Comparison of ENCODE assay signal across 8 cellular contexts in genomic region chr17:35257080-35257701, GRCh38. TPM values are rescaled to one million over a fixed set of nuclear protein-coding genes. Genes with fewer than 3 reads are reported as not detected.
DNase-seq lines count a peak whose midpoint lies in the region; ATAC-seq, FAIRE-seq and TF ChIP-seq lines count a peak whose summit lies in the region.

No MANE protein-coding gene starts in this region.

- no peaks in the 10 kb centered on the region for H3K9me2 ChIP-seq in Karpas-422 (replicated peaks; ENCODE audit: insufficient read depth, low read length)

- H3K4me3 ChIP-seq in K562 (no peak overlapping the region), Karpas-422 (ENCODE audit: low read length) (no peak overlapping the region)

- no peak overlapping the region for H2AFZ ChIP-seq in K562 (ENCODE audit: low read depth, low read length)
- H2AFZ ChIP-seq in Karpas-422 (ENCODE audit: low read length) = no peak overlapping the region

- WGBS in K562 (ENCODE audit: insufficient coverage, low coverage, missing lambda C conversion rate) = 0% methylated on average over 5 of the region's 5 CpGs

- POLR2A ChIA-PET in K562 (lab: Yijun Ruan, JAX) = interaction anchor here (0.6 to 1.6 kb wide), 4 partner anchors 10 to 757 kb away, joined by 3 to 5 read pairs (median 4); no protein-coding TSS in a partner anchor

- no TSS peak for BruUV-seq in K562 (replicated peaks; lab: Mats Ljungman, UMichigan)

- TF ChIP-seq POLR2A in K562 (conservative IDR thresholded peaks at IDR 0.05) = no peak

- H3K4me1 ChIP-seq in K562 (replicated peaks in 1 of 2; ENCODE audit: control insufficient read depth in 2 of 2, insufficient read depth in 2 of 2, low read length in 2 of 2) = no peaks in the 10 kb centered on the region
- no peaks in the 10 kb centered on the region for H3K4me1 ChIP-seq in Karpas-422 (ENCODE audit: low read length)

- peak; percentile 91 for DNase-seq in DMS53 (lab: John Stamatoyannopoulos, UW)
- DNase-seq in NCI-H187 (lab: John Stamatoyannopoulos, UW) = peak; percentile 48 to 76
- DNase-seq in K562 (ENCODE audit: extremely low read depth in 1 of 4, low spot score in 3 of 4) = no peak
- peak; percentile 29 for DNase-seq in myocyte (ENCODE audit: low read depth)
- DNase-seq in midbrain (lab: John Stamatoyannopoulos, UW) = no peak
- DNase-seq in Karpas-422 = no peak
- DNase-seq in stimulated activated CD4-positive, alpha-beta T cell treated with anti-CD3 and anti-CD28 coated beads, Interleukin-4, amount 100 ng/mL, for 1 hour = no peak

- H3K9ac ChIP-seq in K562 (ENCODE audit: insufficient read depth in 1 of 2, low read depth in 2 of 2, low read length in 2 of 2) = no peak overlapping the region
- H3K9ac ChIP-seq in Karpas-422 (ENCODE audit: low read length) = no peak overlapping the region

- TF ChIP-seq CTCF in K562 (IDR thresholded peaks at IDR 0.05 in 2 of 3, conservative IDR thresholded peaks at IDR 0.05 in 1 of 3; ENCODE audit: insufficient read depth in 2 of 3, low read depth in 1 of 3, low read length in 3 of 3) = no peak

- H3K79me2 ChIP-seq in K562 (ENCODE audit: control insufficient read depth, insufficient read depth, low read length) (no peaks in the 10 kb centered on the region), Karpas-422 (ENCODE audit: low read length) (no peaks in the 10 kb centered on the region)

- ATAC-seq in K562 = no peak
- no peak for ATAC-seq in GM18858 (IDR thresholded peaks at IDR 0.05; ENCODE audit: unreplicated experiment)

- H3K4me2 ChIP-seq in K562 (ENCODE audit: insufficient read depth, low read length) (no peak overlapping the region), Karpas-422 (ENCODE audit: low read depth, low read length, poor library complexity, severe bottlenecking) (no peak overlapping the region)

- no peak overlapping the region for H3K27ac ChIP-seq in K562 (ENCODE audit: extremely low read depth, low read depth, low read length)
- no peak overlapping the region for H3K27ac ChIP-seq in Karpas-422 (ENCODE audit: low read length)

- CTCF ChIA-PET in K562 (lab: Yijun Ruan, JAX; ENCODE audit: low intra/inter-chr PET ratio) = no interaction called here

- H3K9me3 ChIP-seq in K562 (replicated peaks; ENCODE audit: control insufficient read depth, insufficient read depth, low read depth, low read length) = no peaks in the 10 kb centered on the region
- H3K9me3 ChIP-seq in Karpas-422 (ENCODE audit: low read length) = no peaks in the 10 kb centered on the region

- H3K36me3 ChIP-seq in K562 (ENCODE audit: control insufficient read depth, insufficient read depth, low read length) = no peaks in the 10 kb centered on the region
- no peaks in the 10 kb centered on the region for H3K36me3 ChIP-seq in Karpas-422 (ENCODE audit: insufficient read depth, low read length)

- intact Hi-C loops in K562 (cut with micrococcal nuclease) = no loop called here

- no peak for TF ChIP-seq EP300 in K562 (IDR thresholded peaks at IDR 0.05; ENCODE audit: low read length)

- H3K27me3 ChIP-seq in K562 (ENCODE audit: control insufficient read depth in 2 of 2, insufficient read depth in 2 of 2, low read length in 2 of 2) = peaks cover 4 to 5% of the 10 kb centered on the region in 2 experiments; a peak in 2 of 5 replicates
- H3K27me3 ChIP-seq in Karpas-422 (ENCODE audit: low read length) = no peaks in the 10 kb centered on the region

- in situ Hi-C loops in K562 (cut with MboI) = no loop called here

- H4K20me1 ChIP-seq in K562 (replicated peaks; ENCODE audit: control insufficient read depth, insufficient read depth, low read length) (no peaks in the 10 kb centered on the region), Karpas-422 (ENCODE audit: insufficient read depth, low read depth, low read length) (no peaks in the 10 kb centered on the region)

- no peaks in the 10 kb centered on the region for H3K9me1 ChIP-seq in K562 (ENCODE audit: control insufficient read depth, insufficient read depth, low read length)

- FAIRE-seq in K562 (lab: Jason Lieb, UNC) = no peak

- no peak for TF ChIP-seq RAD21 in K562 (CRISPR knock-in tag; conservative IDR thresholded peaks at IDR 0.05 in 1 of 2, IDR thresholded peaks at IDR 0.05 in 1 of 2)

TF ChIP-seq in K562, 482 proteins besides CTCF, POLR2A, EP300 and RAD21:
- TF ChIP-seq HEY1 (CRISPR knock-in tag; IDR thresholded peaks at IDR 0.05; ENCODE audit: borderline replicate concordance) = no peak
- peak; percentile 37 for TF ChIP-seq MAFG (tag; conservative IDR thresholded peaks at IDR 0.05)
- 0 out of 2 replicates have a peak, but pooled peaks have one; percentile 22 for TF ChIP-seq NFE2L1 (tag; IDR thresholded peaks at IDR 0.05; ENCODE audit: borderline replicate concordance, low read depth)
- TF ChIP-seq C11orf30 (IDR thresholded peaks at IDR 0.05; ENCODE audit: low read depth) = peak; percentile 11; the same call in 1 of the 2 replicates
- no peak for TF ChIP-seq ELF2 (CRISPR knock-in tag; IDR thresholded peaks at IDR 0.05)
- no peak for TF ChIP-seq TFAM (CRISPR knock-in tag; conservative IDR thresholded peaks at IDR 0.05)
- peak; percentile 15; the same call in 1 of the 2 replicates for TF ChIP-seq NFE2 (IDR thresholded peaks at IDR 0.05; ENCODE audit: low read depth)
- no peak for TF ChIP-seq ZNF79 (CRISPR knock-in tag; IDR thresholded peaks at IDR 0.05; ENCODE audit: low read depth)
- TF ChIP-seq ZBTB1 (CRISPR knock-in tag; IDR thresholded peaks at IDR 0.05; ENCODE audit: borderline replicate concordance, low read depth) = no peak
TF ChIP-seq in K562: peak in this region for 4.

RNA-seq across cellular contexts. Expression of gene SLFN5, which starts 14.3 kb away (rescaled TPM):
- 0.35 TPM in 1 of 2 replicates, not detected in the other for total RNA-seq in K562 (2011; cell fraction: chromatin; rRNA removed; ENCODE audit: low replicate concordance)
- not detected in 2 replicates for total RNA-seq in K562 (2011; cell fraction: nucleolus; rRNA removed)
- total RNA-seq in K562 (2011; cell fraction: nucleoplasm; rRNA removed) = 0.15 TPM in 1 of 2 replicates, not detected in the other
- total RNA-seq in K562 (2014; rRNA removed) = under 0.01 and 0.08 TPM in 2 replicates
- 0.06 and 0.07 TPM in 2 replicates for total RNA-seq in K562 (2014; rRNA removed; fragmentation: Illumina TruSeq; extraction: Trizol)
- total RNA-seq in K562 (2015; rRNA removed; fragmentation: Illumina TruSeq; extraction: Trizol) = 0.11 TPM in 2 replicates
- total RNA-seq in K562 (2021) = 0.18 and 0.20 TPM in 2 replicates
- polyA plus RNA-seq in K562 (2011; rRNA removed) = 0.01 TPM in 1 of 2 replicates, not detected in the other
- polyA plus RNA-seq in K562 (2011; cell fraction: cytosol; rRNA removed) = not detected in 2 replicates
- polyA plus RNA-seq in K562 (2011; cell fraction: nucleus; rRNA removed) = not detected in 2 replicates
- polyA plus RNA-seq in K562 (2012) = 0.04 and 0.91 TPM in 2 replicates
- 0.01 and 0.11 TPM in 2 replicates for polyA plus RNA-seq in K562 (2014; fragmentation: Illumina TruSeq; extraction: Trizol)
- under 1 TPM in 1 of 2 experiments, not detected in 1; 0.10 TPM for polyA plus RNA-seq in K562 (2014; fragmentation: Nextera tagmentation; extraction: Ambion mirVana)
- 0.01 TPM in 2 replicates for polyA plus RNA-seq in K562 (2014; rRNA removed)
- polyA minus RNA-seq in K562 (2011; rRNA and poly(A)+ RNA removed) = 0.07 TPM in 1 of 2 replicates, not detected in the other
- polyA minus RNA-seq in K562 (2011; cell fraction: cytosol; rRNA and poly(A)+ RNA removed) = not detected in 2 replicates
- polyA minus RNA-seq in K562 (2011; cell fraction: nucleus; rRNA and poly(A)+ RNA removed) = 0.13 TPM in 1 of 2 replicates, not detected in the other
- 34.2 and 36.0 TPM in 2 replicates for total RNA-seq in myocyte
- 24.3 TPM for polyA plus RNA-seq in myocyte (2012)
- 0.07 and 0.22 TPM in 2 replicates for total RNA-seq in Karpas-422 (2014; rRNA removed; shearing (Covaris generic); ENCODE audit: low replicate concordance)

Comparison
In these comparisons a context has a peak if more than half of its experiments do, and no peak if none do; other contexts are left out.
1. DNase-seq: peak in DMS53 (single experiment), NCI-H187 (2 of 2) and myocyte (single experiment); none in K562 (0 of 4), midbrain (single experiment), Karpas-422 (single experiment) and stimulated activated CD4-positive, alpha-beta T cell treated with anti-CD3 and anti-CD28 coated beads, Interleukin-4, amount 100 ng/mL, for 1 hour (single experiment).
2. RNA of gene SLFN5, which starts 14.3 kb away (total RNA-seq): 34.2 to 36.0 TPM in myocyte; 0.07 to 0.22 TPM in Karpas-422 and under 0.01 to 0.35 TPM in K562; every median in the first group is over 10 times any median in the second.